8 cellular contexts compared by ENCODE assay signal in the genomic region with DNA sequence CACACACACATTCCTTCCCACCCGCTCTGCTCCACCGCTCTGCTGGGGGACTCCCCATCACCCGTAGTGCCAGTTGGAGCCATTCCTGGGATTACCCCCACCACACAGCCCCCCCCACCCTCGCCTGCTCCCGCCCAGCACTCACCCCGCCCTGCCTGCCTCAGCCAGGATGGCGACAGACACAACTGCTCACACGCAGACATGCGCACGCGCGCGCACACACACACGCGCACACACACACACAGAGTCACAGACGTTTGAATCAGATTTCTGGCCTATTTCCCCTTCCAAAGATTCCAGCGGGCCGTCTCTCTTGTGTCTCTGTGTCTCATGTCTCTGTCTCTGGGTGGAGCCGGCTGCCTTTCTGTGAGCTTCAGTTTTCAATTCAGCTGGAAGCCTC. TPM values are rescaled to one million over a fixed set of nuclear protein-coding genes. Genes with fewer than 3 reads are reported as not detected.
DNase-seq lines count a peak whose midpoint lies in the region; ATAC-seq and TF ChIP-seq lines count a peak whose summit lies in the region.

No MANE protein-coding gene starts in this region.

- no peaks in the 10 kb centered on the region for H3K79me2 ChIP-seq in GM23248 (ENCODE audit: insufficient read depth)

- no peak overlapping the region for H3K4me3 Mint-ChIP-seq in activated naive CD8-positive, alpha-beta T cell treated with anti-CD3 and anti-CD28 coated beads for 36 hours

- H3K9ac ChIP-seq in GM23248 (peak overlapping the region; percentile 71), SK-N-MC (ENCODE audit: insufficient read length) (peak overlapping the region; percentile 84)

- 0% methylated on average over 11 to 19 of the region's 19 CpGs for WGBS in GM23248 (ENCODE audit: low coverage in 1 of 2, low lambda C conversion rate in 2 of 2, missing lambda C conversion rate in 2 of 2), 2 experiments

- H3K4me3 ChIP-seq in GM23248: peak overlapping the region; percentile 53
- peak overlapping the region; percentile 90 for H3K4me3 ChIP-seq in SK-N-MC
- peak overlapping the region; percentile 22 for H3K4me3 ChIP-seq in fibroblast of the aortic adventitia (ENCODE audit: low read depth, low read length)

- in situ Hi-C loops in GM23248 (cut with MboI): no loop called here

- no peaks in the 10 kb centered on the region for H3K36me3 Mint-ChIP-seq in activated naive CD8-positive, alpha-beta T cell treated with anti-CD3 and anti-CD28 coated beads for 36 hours

- ATAC-seq in sciatic nerve: peak; percentile 75

- peak; percentile 93 for DNase-seq in GM23248
- no peak for DNase-seq in SK-N-MC (ENCODE audit: low read depth, low spot score)
- DNase-seq in fibroblast of the aortic adventitia (ENCODE audit: low read depth): peak; percentile 91
- peak; percentile 85 for DNase-seq in sciatic nerve (ENCODE audit: low spot score)
- DNase-seq in NAMALWA (ENCODE audit: low spot score): no peak
- no peak for DNase-seq in activated naive CD8-positive, alpha-beta T cell treated with anti-CD3 and anti-CD28 coated beads for 36 hours
- no peak for DNase-seq in GF-D8 (lab: John Stamatoyannopoulos, UW)
- no peak for DNase-seq in NOMO-1 (lab: John Stamatoyannopoulos, UW; ENCODE audit: unreplicated experiment in 2 of 2)

- no peaks in the 10 kb centered on the region for H3K9me3 Mint-ChIP-seq in activated naive CD8-positive, alpha-beta T cell treated with anti-CD3 and anti-CD28 coated beads for 36 hours

- no peaks in the 10 kb centered on the region for H3K36me3 ChIP-seq in GM23248 (ENCODE audit: low read depth)
- no peaks in the 10 kb centered on the region for H3K36me3 ChIP-seq in SK-N-MC (ENCODE audit: insufficient read depth, low read length)

- H2AFZ ChIP-seq in GM23248: peak overlapping the region; percentile 69

- peak overlapping the region; percentile 78 for H3K4me2 ChIP-seq in GM23248 (ENCODE audit: unreplicated experiment)

- H3K27me3 Mint-ChIP-seq in activated naive CD8-positive, alpha-beta T cell treated with anti-CD3 and anti-CD28 coated beads for 36 hours: peaks cover 66% of the 10 kb centered on the region

- no peak for TF ChIP-seq CTCF in fibroblast of the aortic adventitia (IDR thresholded peaks at IDR 0.05; ENCODE audit: insufficient read depth, low read length)

- H3K27ac Mint-ChIP-seq in activated naive CD8-positive, alpha-beta T cell treated with anti-CD3 and anti-CD28 coated beads for 36 hours: no peak overlapping the region

- peaks cover 6% of the 10 kb centered on the region for H3K27me3 ChIP-seq in GM23248 (replicated peaks; ENCODE audit: insufficient read depth)

- intact Hi-C loops in sciatic nerve (cut with DNase I): no loop called here

- peaks cover 3% of the 10 kb centered on the region; the same call in 1 of the 2 replicates for H3F3A ChIP-seq in GM23248 (ENCODE audit: insufficient read depth)

- H3K9me3 ChIP-seq in GM23248 (ENCODE audit: low read depth): no peaks in the 10 kb centered on the region
- no peaks in the 10 kb centered on the region for H3K9me3 ChIP-seq in SK-N-MC (ENCODE audit: low read depth, low read length)

- H3K4me1 Mint-ChIP-seq in activated naive CD8-positive, alpha-beta T cell treated with anti-CD3 and anti-CD28 coated beads for 36 hours: peaks cover 17% of the 10 kb centered on the region

- no peaks in the 10 kb centered on the region for H4K20me1 ChIP-seq in GM23248 (ENCODE audit: insufficient read depth)

- peaks cover 8% of the 10 kb centered on the region for H3K4me1 ChIP-seq in GM23248 (ENCODE audit: insufficient read depth)

- H3K27ac ChIP-seq in GM23248: peak overlapping the region; percentile 76
- H3K27ac ChIP-seq in SK-N-MC: peak overlapping the region; percentile 96

- no peaks in the 10 kb centered on the region for H3K9me2 ChIP-seq in GM23248 (ENCODE audit: insufficient read depth)

RNA-seq across cellular contexts. Expression of a gene that starts 4.4 kb away (rescaled TPM):
- 0.13 and 0.97 TPM in 2 replicates for total RNA-seq in GM23248 (2014; rRNA removed; shearing (Covaris generic))
- 0.06 and 0.16 TPM in 2 replicates for polyA plus RNA-seq in GM23248 (2016; fragmentation: Nextera tagmentation; extraction: Ambion mirVana)
- total RNA-seq in fibroblast of the aortic adventitia (ENCODE audit: low replicate concordance): 0.41 and 1.8 TPM in 2 replicates
- total RNA-seq in sciatic nerve: 0.36 TPM
- under 1 TPM in 1 of 2 experiments, not detected in 1; 0.06 TPM for total RNA-seq in activated naive CD8-positive, alpha-beta T cell treated with anti-CD3 and anti-CD28 coated beads for 36 hours

RNA-seq across cellular contexts. Expression of a gene that starts 17.9 kb away (rescaled TPM):
- total RNA-seq in GM23248 (2014; rRNA removed; shearing (Covaris generic)): 146 TPM in 2 replicates
- polyA plus RNA-seq in GM23248 (2016; fragmentation: Nextera tagmentation; extraction: Ambion mirVana): 89.9 and 91.2 TPM in 2 replicates
- 49.9 and 63.6 TPM in 2 replicates for total RNA-seq in fibroblast of the aortic adventitia (ENCODE audit: low replicate concordance)
- 37.5 TPM for total RNA-seq in sciatic nerve
- 10 to 100 TPM; 32.4 to 36.3 TPM for total RNA-seq in activated naive CD8-positive, alpha-beta T cell treated with anti-CD3 and anti-CD28 coated beads for 36 hours

RNA-seq across cellular contexts. Expression of a gene that starts 32.4 kb away (rescaled TPM):
- not detected in 2 replicates for total RNA-seq in GM23248 (2014; rRNA removed; shearing (Covaris generic))
- polyA plus RNA-seq in GM23248 (2016; fragmentation: Nextera tagmentation; extraction: Ambion mirVana): 0.13 TPM in 1 of 2 replicates, not detected in the other
- total RNA-seq in fibroblast of the aortic adventitia (ENCODE audit: low replicate concordance) (not detected in 2 replicates), sciatic nerve (0.27 TPM)
- not detected for total RNA-seq in activated naive CD8-positive, alpha-beta T cell treated with anti-CD3 and anti-CD28 coated beads for 36 hours

RNA-seq across cellular contexts. Expression of a gene that starts 56.7 kb away (rescaled TPM):
- total RNA-seq in GM23248 (2014; rRNA removed; shearing (Covaris generic)): 0.32 and 0.89 TPM in 2 replicates
- polyA plus RNA-seq in GM23248 (2016; fragmentation: Nextera tagmentation; extraction: Ambion mirVana): 0.79 and 1.4 TPM in 2 replicates
- total RNA-seq in fibroblast of the aortic adventitia (ENCODE audit: low replicate concordance) (0.99 and 1.7 TPM in 2 replicates), sciatic nerve (3.3 TPM)
- total RNA-seq in activated naive CD8-positive, alpha-beta T cell treated with anti-CD3 and anti-CD28 coated beads for 36 hours: 1 to 10 TPM in 1 of 2 experiments, under 1 TPM in 1; 0.56 to 1.1 TPM

Comparison
In these comparisons a context has a peak if more than half of its experiments do, and no peak if none do; other contexts are left out.
1. DNase-seq: peak in GM23248 (single experiment), fibroblast of the aortic adventitia (single experiment) and sciatic nerve (single experiment); none in SK-N-MC (single experiment), NAMALWA (single experiment), activated naive CD8-positive, alpha-beta T cell treated with anti-CD3 and anti-CD28 coated beads for 36 hours (single experiment), GF-D8 (single experiment) and NOMO-1 (0 of 2).
2. H3K4me3 ChIP-seq: peak in every context shown above with its lines; median percentile 90 in SK-N-MC; 53 in GM23248; 22 in fibroblast of the aortic adventitia.